8 cellular contexts compared by ENCODE assay signal in the genomic region with DNA sequence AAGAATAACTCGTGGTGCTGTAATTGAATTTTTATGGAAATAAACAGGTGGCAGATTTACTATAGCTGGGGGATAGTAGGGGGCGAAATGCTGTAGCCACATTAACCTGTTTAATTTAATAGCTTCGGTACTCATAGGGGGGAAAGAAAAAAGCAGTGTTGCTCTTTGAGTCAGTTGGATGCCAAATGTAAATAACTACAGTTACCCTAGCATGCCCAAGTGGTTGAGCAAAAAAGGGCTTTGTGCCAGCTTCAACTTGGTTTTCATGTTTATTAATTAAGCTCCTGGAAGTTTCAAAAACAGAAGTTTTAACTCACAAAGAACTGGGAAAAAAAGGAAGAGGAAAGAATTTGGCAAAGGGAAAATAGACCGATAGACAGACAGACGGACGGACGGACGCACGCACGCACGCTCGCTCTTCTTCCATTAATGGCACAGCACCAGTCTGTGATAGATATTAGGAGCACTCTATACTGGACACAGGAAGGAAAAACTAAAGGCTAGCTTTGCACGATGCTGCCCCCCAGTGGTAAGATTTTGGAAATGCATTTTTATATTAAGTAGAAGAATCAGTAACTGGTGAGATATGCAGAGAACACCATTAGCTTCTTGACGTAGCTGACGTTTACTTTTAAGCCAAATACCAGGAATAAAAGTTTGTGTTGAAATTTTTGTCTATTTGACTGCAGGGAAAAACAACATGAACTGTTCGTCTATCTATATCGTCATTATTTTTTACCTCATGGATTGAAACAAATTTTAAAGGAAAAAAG.
DNase-seq lines count a peak whose midpoint lies in the region; ATAC-seq, FAIRE-seq and TF ChIP-seq lines count a peak whose summit lies in the region.

No MANE protein-coding gene starts in this region.

- H3K27me3 ChIP-seq in Karpas-422 (ENCODE audit: low read length), result no peaks in the 10 kb centered on the region
- no peaks in the 10 kb centered on the region for H3K27me3 ChIP-seq in left lung
- peaks cover 0 to under 1% of the 10 kb centered on the region in 2 donors for H3K27me3 ChIP-seq in stomach smooth muscle (ENCODE audit: control insufficient read depth in 1 of 2, insufficient read depth in 2 of 2, low read length in 2 of 2)

- intact Hi-C loops in left lung (cut with DNase I), result no loop called here

- H3K27ac ChIP-seq in Karpas-422 (ENCODE audit: low read length), result no peak overlapping the region
- H3K27ac ChIP-seq in left lung, result no peak overlapping the region
- no peak overlapping the region for H3K27ac ChIP-seq in stomach smooth muscle (ENCODE audit: low read length)

- H3K4me3 ChIP-seq in Karpas-422 (ENCODE audit: low read length) (no peak overlapping the region), left lung (no peak overlapping the region), stomach smooth muscle (ENCODE audit: low read length in 2 of 2) (peak overlapping the region; percentile 31 to 54)

- TF ChIP-seq POLR2A in H54 (IDR thresholded peaks at IDR 0.05; ENCODE audit: low read depth, low read length), result no peak

- H2AFZ ChIP-seq in Karpas-422 (ENCODE audit: low read length), result peak overlapping the region; percentile 23; the same call in 1 of the 2 replicates

- DNase-seq in A172 (ENCODE audit: low spot score), result peak; percentile 86
- peak; percentile 23 for DNase-seq in GDM1 (lab: John Stamatoyannopoulos, UW)
- peak; percentile 57 for DNase-seq in H54 (ENCODE audit: insufficient read length, low spot score)
- peak; percentile 88 for DNase-seq in Karpas-422
- DNase-seq in OCI-M2 (lab: John Stamatoyannopoulos, UW; ENCODE audit: unreplicated experiment), result peak; percentile 78
- peak; percentile 86 for DNase-seq in cerebellar cortex (ENCODE audit: low spot score)
- DNase-seq in left lung, result no peak

- no peaks in the 10 kb centered on the region for H4K20me1 ChIP-seq in Karpas-422 (ENCODE audit: insufficient read depth, low read depth, low read length)

- peak overlapping the region; percentile 39 for H3K4me2 ChIP-seq in Karpas-422 (ENCODE audit: low read depth, low read length, poor library complexity, severe bottlenecking)

- H3K9me2 ChIP-seq in Karpas-422 (replicated peaks; ENCODE audit: insufficient read depth, low read length), result no peaks in the 10 kb centered on the region

- H3K79me2 ChIP-seq in Karpas-422 (ENCODE audit: low read length), result no peaks in the 10 kb centered on the region

- TF ChIP-seq CTCF in left lung (IDR thresholded peaks at IDR 0.05), result peak; percentile 63 to 80

- no peak for FAIRE-seq in H54 (lab: Jason Lieb, UNC)

- H3K9ac ChIP-seq in Karpas-422 (ENCODE audit: low read length), result no peak overlapping the region
- H3K9ac ChIP-seq in stomach smooth muscle (ENCODE audit: low read length in 2 of 2), result no peak overlapping the region

- H3K36me3 ChIP-seq in Karpas-422 (ENCODE audit: insufficient read depth, low read length) (no peaks in the 10 kb centered on the region), left lung (no peaks in the 10 kb centered on the region), stomach smooth muscle (ENCODE audit: control insufficient read depth in 2 of 2, insufficient read depth in 2 of 2, low read length in 2 of 2) (no peaks in the 10 kb centered on the region)

- peaks cover 5% of the 10 kb centered on the region for H3K4me1 ChIP-seq in Karpas-422 (ENCODE audit: low read length)
- no peaks in the 10 kb centered on the region for H3K4me1 ChIP-seq in left lung
- no peaks in the 10 kb centered on the region for H3K4me1 ChIP-seq in stomach smooth muscle (ENCODE audit: control insufficient read depth, insufficient read depth, low read length)

- ATAC-seq in left lung, result peak; percentile 97

- H3K9me3 ChIP-seq in Karpas-422 (ENCODE audit: low read length), result no peaks in the 10 kb centered on the region
- no peaks in the 10 kb centered on the region for H3K9me3 ChIP-seq in left lung
- no peaks in the 10 kb centered on the region for H3K9me3 ChIP-seq in stomach smooth muscle (ENCODE audit: control insufficient read depth in 2 of 2, low read length in 2 of 2)

Comparison
In these comparisons a context has a peak if more than half of its experiments do, and no peak if none do; other contexts are left out.
1. DNase-seq: peak in A172 (single experiment), GDM1 (single experiment), H54 (single experiment), Karpas-422 (single experiment), OCI-M2 (single experiment) and cerebellar cortex (single experiment); none in left lung (0 of 2).
2. H3K4me3 ChIP-seq: peak in stomach smooth muscle (2 of 2); none in Karpas-422 (single experiment) and left lung (0 of 2).